Comparison of ENCODE assay signal across 10 cellular contexts in the genomic region with DNA sequence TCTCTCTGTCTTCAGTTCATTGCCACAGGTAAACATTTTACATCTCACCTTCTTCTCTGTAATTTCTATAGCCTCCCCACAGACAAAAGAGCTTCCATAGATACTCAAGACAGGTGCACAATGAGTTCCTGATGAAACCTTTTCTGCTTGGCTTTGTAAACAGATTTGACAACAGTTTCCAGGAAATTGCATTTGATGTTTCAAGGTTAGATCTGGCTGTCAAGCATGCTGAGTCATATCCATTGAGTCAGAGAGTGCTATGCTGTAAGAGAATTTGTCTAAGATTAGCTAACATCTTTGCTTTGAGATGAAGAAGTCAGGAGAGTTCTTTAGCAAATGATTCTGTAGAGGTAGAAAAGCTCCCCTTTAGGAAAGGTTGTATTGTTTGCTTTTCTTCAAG. TPM values are rescaled to one million over a fixed set of nuclear protein-coding genes. Genes with fewer than 3 reads are reported as not detected.
DNase-seq lines count a peak whose midpoint lies in the region; ATAC-seq and TF ChIP-seq lines count a peak whose summit lies in the region.
"Had no signal": no experiment of that assay in that cellular context is flagged by ENCODE, and none has a peak within 500 bp of the region (broad histone marks: within the 10 kb centered on the region; RNA-seq: fewer than 3 reads in every experiment).

No MANE protein-coding gene starts in this region.

- no peaks in the 10 kb centered on the region for H3K36me3 ChIP-seq in breast epithelium
- H3K36me3 ChIP-seq in Panc1 (ENCODE audit: control insufficient read depth, insufficient read depth, low read length): no peaks in the 10 kb centered on the region
- H3K36me3 ChIP-seq: sigmoid colon had no signal

- H3K27me3 ChIP-seq in breast epithelium: no peaks in the 10 kb centered on the region
- no peaks in the 10 kb centered on the region for H3K27me3 ChIP-seq in Panc1 (ENCODE audit: control insufficient read depth, insufficient read depth, low read length)
- H3K27me3 ChIP-seq: sigmoid colon had no signal

- TF ChIP-seq CTCF in MCF 10A (IDR thresholded peaks at IDR 0.05; ENCODE audit: unreplicated experiment) (no peak), breast epithelium (IDR thresholded peaks at IDR 0.05) (no peak), Panc1 (IDR thresholded peaks at IDR 0.05) (no peak), fibroblast of villous mesenchyme (IDR thresholded peaks at IDR 0.05; ENCODE audit: insufficient read depth, low read depth, low read length) (no peak)

- no peak overlapping the region for H3K4me3 Mint-ChIP-seq in MCF 10A (ENCODE audit: unreplicated experiment)

- H3K4me3 ChIP-seq in breast epithelium (no peak overlapping the region), Panc1 (ENCODE audit: low read depth in 2 of 2, low read length in 2 of 2) (no peak overlapping the region), fibroblast of villous mesenchyme (ENCODE audit: low read depth, low read length) (no peak overlapping the region)
- H3K4me3 ChIP-seq: sigmoid colon had no signal

- H3K4me1 ChIP-seq in breast epithelium: no peaks in the 10 kb centered on the region
- no peaks in the 10 kb centered on the region for H3K4me1 ChIP-seq in Panc1 (ENCODE audit: control insufficient read depth, insufficient read depth, low read length)
- H3K4me1 ChIP-seq: sigmoid colon had no signal

- no peak for TF ChIP-seq POLR2A in breast epithelium (IDR thresholded peaks at IDR 0.05)

- CTCF ChIA-PET in MCF 10A (lab: Yijun Ruan, JAX) (interaction anchor here (0.8 to 2.6 kb wide), 5 partner anchors 15 to 48 kb away, joined by 3 to 10 read pairs (median 4); partner anchors contain the start of gene MAP2), Panc1 (lab: Charles Lee) (no interaction called here)

- in situ Hi-C loops in Panc1 (cut with HindIII; ENCODE audit: low pct_unique_long_range_greater_than_20kb, low sequenced_read_pairs): no loop called here

- H3K27ac Mint-ChIP-seq in MCF 10A (ENCODE audit: low read depth, unreplicated experiment): peak overlapping the region; percentile 91

- POLR2A ChIA-PET in MCF 10A (lab: Yijun Ruan, JAX) (interaction anchor here (0.6 to 1.7 kb wide), 7 partner anchors 10 to 861 kb away, joined by 3 to 14 read pairs (median 4); no protein-coding TSS in a partner anchor), Panc1 (lab: Charles Lee) (interaction anchor here (0.6 kb wide), 1 partner anchor 405 kb away, joined by 5 read pairs; no protein-coding TSS in a partner anchor)

- H3K27ac ChIP-seq in breast epithelium (no peak overlapping the region), Panc1 (ENCODE audit: low read length) (no peak overlapping the region)
- H3K27ac ChIP-seq: sigmoid colon had no signal

- H3K9me3 ChIP-seq in breast epithelium (no peaks in the 10 kb centered on the region), Panc1 (ENCODE audit: control insufficient read depth, insufficient read depth, low read depth, low read length) (peaks cover 14% of the 10 kb centered on the region; the same call in 1 of the 2 replicates)

- no peaks in the 10 kb centered on the region for H3K36me3 Mint-ChIP-seq in MCF 10A (ENCODE audit: insufficient read depth, unreplicated experiment)

- H3K4me1 Mint-ChIP-seq in MCF 10A (ENCODE audit: insufficient read depth, unreplicated experiment): peaks cover 10% of the 10 kb centered on the region

- ATAC-seq in Panc1 (no peak), HG03095 (IDR thresholded peaks at IDR 0.05; ENCODE audit: unreplicated experiment) (no peak)

- H3K9me3 Mint-ChIP-seq in MCF 10A (ENCODE audit: unreplicated experiment): peaks cover 8% of the 10 kb centered on the region

- intact Hi-C loops in MCF 10A (cut with micrococcal nuclease) (loop anchor here (5.0 kb wide), 1 partner anchor 39 kb away; the partner anchor contains the start of gene MAP2), breast epithelium (cut with DNase I; ENCODE audit: low total_unique reads) (no loop called here), Panc1 (cut with micrococcal nuclease; ENCODE audit: unreplicated experiment) (no loop called here)

- BruUV-seq in MCF 10A (replicated peaks; lab: Mats Ljungman, UMichigan) (no TSS peak), Panc1 (replicated peaks; lab: Mats Ljungman, UMichigan) (no TSS peak)

- peak; percentile 89 for DNase-seq in MCF 10A (ENCODE audit: unreplicated experiment)
- DNase-seq in breast epithelium (ENCODE audit: low spot score in 2 of 2): no peak
- DNase-seq in Panc1 (ENCODE audit: low read depth, low spot score): peak; percentile 46
- DNase-seq in fibroblast of villous mesenchyme (ENCODE audit: low read depth): peak; percentile 72
- DNase-seq in pons (ENCODE audit: low spot score): no peak
- DNase-seq in middle frontal gyrus (ENCODE audit: extremely low spot score, low spot score): no peak
- DNase-seq in GM19238 (ENCODE audit: insufficient read length, low spot score): no peak
- DNase-seq: NCI-H1092 treated with DMSO at 0.1 percent for 48 hours, sigmoid colon had no signal

- no peaks in the 10 kb centered on the region for H3K27me3 Mint-ChIP-seq in MCF 10A (ENCODE audit: insufficient read depth, unreplicated experiment)

RNA-seq across cellular contexts. Expression of gene MAP2, which starts 40.6 kb away (rescaled TPM):
- total RNA-seq in MCF 10A (2022): 16.2 and 40.2 TPM in 2 replicates
- total RNA-seq in breast epithelium: 10 to 100 TPM in 2 of 3 donors, 1 to 10 TPM in 1; 8.2 to 18.6 (median 11.5) TPM
- total RNA-seq in Panc1 (2021; ENCODE audit: unreplicated experiment): 44.9 TPM
- 26.6 TPM for polyA plus RNA-seq in Panc1 (2012; ENCODE audit: insufficient read length)
- 2.3 and 37.1 TPM in 2 replicates for total RNA-seq in fibroblast of villous mesenchyme

Comparison
In these comparisons a context has a peak if more than half of its experiments do, and no peak if none do; other contexts are left out.
1. DNase-seq: peak in MCF 10A (single experiment), Panc1 (single experiment) and fibroblast of villous mesenchyme (single experiment); none in breast epithelium (0 of 2), pons (single experiment), middle frontal gyrus (single experiment) and GM19238 (single experiment).